23 cellular contexts compared by ENCODE assay signal in genomic region chr3:46831316-46831715, GRCh38. TPM values are rescaled to one million over a fixed set of nuclear protein-coding genes. Genes with fewer than 3 reads are reported as not detected.
A peak's percentile ranks its signal among the peaks of the same experiment; 100 is the strongest.
DNase-seq lines count a peak whose midpoint lies in the region; ATAC-seq and TF ChIP-seq lines count a peak whose summit lies in the region.
"Had no signal": no experiment of that assay in that cellular context is flagged by ENCODE, and none has a peak within 500 bp of the region (broad histone marks: within the 10 kb centered on the region; RNA-seq: fewer than 3 reads in every experiment).

No MANE protein-coding gene starts in this region.

- no peak overlapping the region for H2AFZ ChIP-seq in mammary epithelial cell (ENCODE audit: low read depth, low read length)
- H2AFZ ChIP-seq: GM23248 had no signal

- no peak for TF ChIP-seq CTCF in activated CD8-positive, alpha-beta T cell treated with anti-CD3 and anti-CD28 coated beads for 36 hours (IDR thresholded peaks at IDR 0.05)
- TF ChIP-seq CTCF in mammary epithelial cell (conservative IDR thresholded peaks at IDR 0.05 in 1 of 2, IDR thresholded peaks at IDR 0.05 in 1 of 2; ENCODE audit: extremely low read depth in 1 of 2, insufficient read depth in 1 of 2, low read depth in 1 of 2, low read length in 2 of 2) = no peak
- no peak for TF ChIP-seq CTCF in CD14-positive monocyte (IDR thresholded peaks at IDR 0.05)

- WGBS in mammary epithelial cell (ENCODE audit: low coverage, missing lambda C conversion rate) = 92% methylated on average over 3 of the region's 3 CpGs

- dilution Hi-C loops in mammary epithelial cell (cut with HindIII; ENCODE audit: low sequenced_read_pairs) = loop anchor here (25.0 kb wide), 1 partner anchor 144 kb away; the partner anchor contains the start of gene ALS2CL

- no peaks in the 10 kb centered on the region for H3K36me3 Mint-ChIP-seq in activated CD8-positive, alpha-beta T cell treated with anti-CD3 and anti-CD28 coated beads, Interleukin-2, amount 10 ng/mL, durations not matched to agents 7 days and 5 days (ENCODE audit: low read depth)
- H3K36me3 Mint-ChIP-seq in activated CD8-positive, alpha-beta T cell treated with anti-CD3 and anti-CD28 coated beads for 36 hours (ENCODE audit: low read depth) = no peaks in the 10 kb centered on the region
- H3K36me3 Mint-ChIP-seq in activated T-helper 17 cell treated with anti-CD3 and anti-CD28 coated beads, Interleukin-2, amount 50 U/mL, for 72 hours (ENCODE audit: low read depth) = no peaks in the 10 kb centered on the region
- H3K36me3 Mint-ChIP-seq in stimulated activated effector memory CD8-positive, alpha-beta T cell treated with anti-CD3 and anti-CD28 coated beads, Interleukin-12 subunit alpha, Interleukin-12 subunit beta, amount 100 ng/mL, for 72 hours = no peaks in the 10 kb centered on the region
- no peaks in the 10 kb centered on the region for H3K36me3 Mint-ChIP-seq in CD14-positive monocyte
- H3K36me3 Mint-ChIP-seq: CD4-positive, CD25-positive, alpha-beta regulatory T cell; CD8-positive, alpha-beta memory T cell had no signal

- H3K9ac ChIP-seq in mammary epithelial cell (ENCODE audit: insufficient read depth, low read length) = no peak overlapping the region
- H3K9ac ChIP-seq: BLaER1, GM23248 had no signal

- no peaks in the 10 kb centered on the region for H3K4me1 ChIP-seq in mammary epithelial cell (ENCODE audit: insufficient read depth, low read length)
- H3K4me1 ChIP-seq: BLaER1, HAP-1 had no signal

- H3K9me3 Mint-ChIP-seq in activated CD8-positive, alpha-beta T cell treated with anti-CD3 and anti-CD28 coated beads, Interleukin-2, amount 10 ng/mL, durations not matched to agents 7 days and 5 days (ENCODE audit: insufficient read depth) = no peaks in the 10 kb centered on the region
- H3K9me3 Mint-ChIP-seq in activated CD8-positive, alpha-beta T cell treated with anti-CD3 and anti-CD28 coated beads for 36 hours = peaks cover 3% of the 10 kb centered on the region
- H3K9me3 Mint-ChIP-seq in activated T-helper 17 cell treated with anti-CD3 and anti-CD28 coated beads, Interleukin-2, amount 50 U/mL, for 72 hours = no peaks in the 10 kb centered on the region
- H3K9me3 Mint-ChIP-seq in stimulated activated effector memory CD8-positive, alpha-beta T cell treated with anti-CD3 and anti-CD28 coated beads, Interleukin-12 subunit alpha, Interleukin-12 subunit beta, amount 100 ng/mL, for 72 hours = no peaks in the 10 kb centered on the region
- peaks cover 0 to 5% (median 0%) of the 10 kb centered on the region in 7 donors for H3K9me3 Mint-ChIP-seq in CD14-positive monocyte
- H3K9me3 Mint-ChIP-seq: CD4-positive, CD25-positive, alpha-beta regulatory T cell; CD8-positive, alpha-beta memory T cell had no signal

- intact Hi-C loops in activated CD8-positive, alpha-beta T cell treated with anti-CD3 and anti-CD28 coated beads for 36 hours (cut with micrococcal nuclease) = no loop called here
- intact Hi-C loops in mammary epithelial cell (cut with micrococcal nuclease) = no loop called here
- intact Hi-C loops in CD14-positive monocyte (cut with micrococcal nuclease) = no loop called here

- no peaks in the 10 kb centered on the region for H3K36me3 ChIP-seq in mammary epithelial cell (ENCODE audit: insufficient read depth, low read length)
- H3K36me3 ChIP-seq: BLaER1, HAP-1 had no signal

- CTCF ChIA-PET in activated CD8-positive, alpha-beta T cell treated with anti-CD3 and anti-CD28 coated beads, Interleukin-2, amount 10 ng/mL, durations not matched to agents 7 days and 5 days (lab: Charles Lee) = no interaction called here
- CTCF ChIA-PET in activated CD8-positive, alpha-beta T cell treated with anti-CD3 and anti-CD28 coated beads for 36 hours (lab: Charles Lee) = interaction anchor here (1.7 kb wide), 1 partner anchor 36 kb away, joined by 5 read pairs; no protein-coding TSS in a partner anchor
- CTCF ChIA-PET in mammary epithelial cell (lab: Charles Lee; ENCODE audit: low non-redundant PET) = no interaction called here

- H3K4me3 Mint-ChIP-seq in activated CD8-positive, alpha-beta T cell treated with anti-CD3 and anti-CD28 coated beads, Interleukin-2, amount 10 ng/mL, durations not matched to agents 7 days and 5 days = no peak overlapping the region
- H3K4me3 Mint-ChIP-seq in activated CD8-positive, alpha-beta T cell treated with anti-CD3 and anti-CD28 coated beads for 36 hours = no peak overlapping the region
- H3K4me3 Mint-ChIP-seq in activated T-helper 17 cell treated with anti-CD3 and anti-CD28 coated beads, Interleukin-2, amount 50 U/mL, for 72 hours = no peak overlapping the region
- H3K4me3 Mint-ChIP-seq in stimulated activated effector memory CD8-positive, alpha-beta T cell treated with anti-CD3 and anti-CD28 coated beads, Interleukin-12 subunit alpha, Interleukin-12 subunit beta, amount 100 ng/mL, for 72 hours = no peak overlapping the region
- no peak overlapping the region for H3K4me3 Mint-ChIP-seq in CD14-positive monocyte
- H3K4me3 Mint-ChIP-seq: CD4-positive, CD25-positive, alpha-beta regulatory T cell; CD8-positive, alpha-beta memory T cell had no signal

- H3K4me3 ChIP-seq in mammary epithelial cell (replicated peaks in 1 of 3; ENCODE audit: insufficient read depth in 1 of 3, low read depth in 2 of 3, low read length in 3 of 3) = no peak overlapping the region
- H3K4me3 ChIP-seq: BLaER1, GM12878, GM23248, HAP-1 had no signal

- peaks cover 6% of the 10 kb centered on the region for H3K4me1 Mint-ChIP-seq in activated CD8-positive, alpha-beta T cell treated with anti-CD3 and anti-CD28 coated beads, Interleukin-2, amount 10 ng/mL, durations not matched to agents 7 days and 5 days (ENCODE audit: low read depth)
- peaks cover 13% of the 10 kb centered on the region for H3K4me1 Mint-ChIP-seq in activated CD8-positive, alpha-beta T cell treated with anti-CD3 and anti-CD28 coated beads for 36 hours (ENCODE audit: low read depth)
- H3K4me1 Mint-ChIP-seq in activated T-helper 17 cell treated with anti-CD3 and anti-CD28 coated beads, Interleukin-2, amount 50 U/mL, for 72 hours = no peaks in the 10 kb centered on the region
- peaks cover 9% of the 10 kb centered on the region for H3K4me1 Mint-ChIP-seq in stimulated activated effector memory CD8-positive, alpha-beta T cell treated with anti-CD3 and anti-CD28 coated beads, Interleukin-12 subunit alpha, Interleukin-12 subunit beta, amount 100 ng/mL, for 72 hours
- no peaks in the 10 kb centered on the region for H3K4me1 Mint-ChIP-seq in CD14-positive monocyte

- no peaks in the 10 kb centered on the region for H4K20me1 ChIP-seq in mammary epithelial cell (ENCODE audit: insufficient read depth, low read length)
- H4K20me1 ChIP-seq: BLaER1 had no signal

- no peak overlapping the region for H3K27ac ChIP-seq in mammary epithelial cell (ENCODE audit: insufficient read depth, low read depth, low read length)
- H3K27ac ChIP-seq: BLaER1, GM23248 had no signal

- H3K4me2 ChIP-seq in mammary epithelial cell (ENCODE audit: insufficient read depth, low read depth, low read length) = no peak overlapping the region
- H3K4me2 ChIP-seq: BLaER1 had no signal

- H3K27me3 Mint-ChIP-seq in activated CD8-positive, alpha-beta T cell treated with anti-CD3 and anti-CD28 coated beads, Interleukin-2, amount 10 ng/mL, durations not matched to agents 7 days and 5 days (ENCODE audit: low read depth) = no peaks in the 10 kb centered on the region
- no peaks in the 10 kb centered on the region for H3K27me3 Mint-ChIP-seq in activated CD8-positive, alpha-beta T cell treated with anti-CD3 and anti-CD28 coated beads for 36 hours
- H3K27me3 Mint-ChIP-seq in activated T-helper 17 cell treated with anti-CD3 and anti-CD28 coated beads, Interleukin-2, amount 50 U/mL, for 72 hours = no peaks in the 10 kb centered on the region
- peaks cover 0 to 4% (median 0%) of the 10 kb centered on the region in 3 donors for H3K27me3 Mint-ChIP-seq in CD14-positive monocyte (ENCODE audit: low read depth in 3 of 3)

- no peaks in the 10 kb centered on the region for H3K9me3 ChIP-seq in mammary epithelial cell (replicated peaks; ENCODE audit: insufficient read depth, low read length)
- H3K9me3 ChIP-seq: HAP-1 had no signal

- POLR2A ChIA-PET in activated CD8-positive, alpha-beta T cell treated with anti-CD3 and anti-CD28 coated beads, Interleukin-2, amount 10 ng/mL, durations not matched to agents 7 days and 5 days (lab: Charles Lee) = no interaction called here
- POLR2A ChIA-PET in activated CD8-positive, alpha-beta T cell treated with anti-CD3 and anti-CD28 coated beads for 36 hours (lab: Charles Lee) = no interaction called here

- no TSS peak for BruUV-seq in mammary epithelial cell (replicated peaks; lab: Mats Ljungman, UMichigan)

- ATAC-seq in activated CD8-positive, alpha-beta T cell treated with anti-CD3 and anti-CD28 coated beads, Interleukin-2, amount 10 ng/mL, durations not matched to agents 7 days and 5 days = no peak
- no peak for ATAC-seq in activated CD8-positive, alpha-beta T cell treated with anti-CD3 and anti-CD28 coated beads for 36 hours
- no peak for ATAC-seq in activated T-helper 17 cell treated with anti-CD3 and anti-CD28 coated beads, Interleukin-2, amount 50 U/mL, for 72 hours (replicated peaks)
- ATAC-seq in stimulated activated effector memory CD8-positive, alpha-beta T cell treated with anti-CD3 and anti-CD28 coated beads, Interleukin-12 subunit alpha, Interleukin-12 subunit beta, amount 100 ng/mL, for 72 hours = no peak
- ATAC-seq: GM12878, HepG2 had no signal

- in situ Hi-C loops in mammary epithelial cell (cut with MboI; ENCODE audit: low sequenced_read_pairs in 2 of 2) = no loop called here

- peak; percentile 10 for DNase-seq in activated CD8-positive, alpha-beta T cell treated with anti-CD3 and anti-CD28 coated beads, Interleukin-2, amount 10 ng/mL, durations not matched to agents 7 days and 5 days
- DNase-seq in activated CD8-positive, alpha-beta T cell treated with anti-CD3 and anti-CD28 coated beads for 36 hours = no peak
- DNase-seq in iPS-NIHi7 (ENCODE audit: extremely low spot score) (peak; percentile 3), mammary epithelial cell (no peak), CD14-positive monocyte (ENCODE audit: low spot score) (no peak)
- DNase-seq in stimulated activated effector memory CD8-positive, alpha-beta T cell treated with anti-CD3 and anti-CD28 coated beads, Interleukin-12 subunit alpha, Interleukin-12 subunit beta, amount 100 ng/mL, for 72 hours (ENCODE audit: low spot score in 2 of 2) = peak in 1 of 2 donors; percentile 32
- DNase-seq: 8988T; CD4-positive, CD25-positive, alpha-beta regulatory T cell; CD8-positive, alpha-beta memory T cell; COR-L47; DMS 273 treated with DMSO at 0.1 percent for 48 hours; DMS53; DND-41; EL; GM23248 had no signal

- no peaks in the 10 kb centered on the region for H3K27me3 ChIP-seq in mammary epithelial cell (ENCODE audit: insufficient read depth, low read length)
- H3K27me3 ChIP-seq: BLaER1 had no signal

- H3K27ac Mint-ChIP-seq in activated CD8-positive, alpha-beta T cell treated with anti-CD3 and anti-CD28 coated beads, Interleukin-2, amount 10 ng/mL, durations not matched to agents 7 days and 5 days = no peak overlapping the region
- no peak overlapping the region for H3K27ac Mint-ChIP-seq in activated CD8-positive, alpha-beta T cell treated with anti-CD3 and anti-CD28 coated beads for 36 hours
- H3K27ac Mint-ChIP-seq in activated T-helper 17 cell treated with anti-CD3 and anti-CD28 coated beads, Interleukin-2, amount 50 U/mL, for 72 hours = peak overlapping the region; percentile 6
- peak overlapping the region; percentile 5 for H3K27ac Mint-ChIP-seq in stimulated activated effector memory CD8-positive, alpha-beta T cell treated with anti-CD3 and anti-CD28 coated beads, Interleukin-12 subunit alpha, Interleukin-12 subunit beta, amount 100 ng/mL, for 72 hours
- no peak overlapping the region for H3K27ac Mint-ChIP-seq in CD14-positive monocyte
- H3K27ac Mint-ChIP-seq: CD4-positive, CD25-positive, alpha-beta regulatory T cell had no signal

- no peaks in the 10 kb centered on the region for H3K79me2 ChIP-seq in mammary epithelial cell (ENCODE audit: insufficient read depth, low read length)

RNA-seq across cellular contexts. Expression of gene MYL3, which starts 31.9 kb away (rescaled TPM):
- total RNA-seq in activated CD8-positive, alpha-beta T cell treated with anti-CD3 and anti-CD28 coated beads, Interleukin-2, amount 10 ng/mL, durations not matched to agents 7 days and 5 days = not detected
- not detected for total RNA-seq in activated CD8-positive, alpha-beta T cell treated with anti-CD3 and anti-CD28 coated beads for 36 hours
- total RNA-seq in activated T-helper 17 cell treated with anti-CD3 and anti-CD28 coated beads, Interleukin-2, amount 50 U/mL, for 72 hours = not detected
- total RNA-seq in mammary epithelial cell = not detected
- polyA plus RNA-seq in mammary epithelial cell (not detected), CD14-positive monocyte (not detected)
- not detected for polyA minus RNA-seq in mammary epithelial cell
- total RNA-seq: A673; CD4-positive, CD25-positive, alpha-beta regulatory T cell; CD8-positive, alpha-beta memory T cell; GM12878; GM23248; H4; HepG2 had no signal
- polyA plus RNA-seq: AG04450; CD4-positive, CD25-positive, alpha-beta regulatory T cell; CD8-positive, alpha-beta memory T cell; GM23248; HepG2 had no signal

RNA-seq across cellular contexts. Expression of gene PTH1R, which starts 46.2 kb away (rescaled TPM):
- not detected for total RNA-seq in activated CD8-positive, alpha-beta T cell treated with anti-CD3 and anti-CD28 coated beads, Interleukin-2, amount 10 ng/mL, durations not matched to agents 7 days and 5 days
- not detected for total RNA-seq in activated CD8-positive, alpha-beta T cell treated with anti-CD3 and anti-CD28 coated beads for 36 hours
- not detected for total RNA-seq in activated T-helper 17 cell treated with anti-CD3 and anti-CD28 coated beads, Interleukin-2, amount 50 U/mL, for 72 hours
- under 1 TPM in 1 of 2 donors, not detected in 1; 0.33 TPM for total RNA-seq in mammary epithelial cell
- polyA plus RNA-seq in mammary epithelial cell = not detected
- polyA minus RNA-seq in mammary epithelial cell = not detected
- polyA plus RNA-seq in CD14-positive monocyte = not detected
- total RNA-seq: CD4-positive, CD25-positive, alpha-beta regulatory T cell; CD8-positive, alpha-beta memory T cell; GM12878; HepG2 had no signal
- polyA plus RNA-seq: CD4-positive, CD25-positive, alpha-beta regulatory T cell; CD8-positive, alpha-beta memory T cell; GM12878; HepG2 had no signal

Comparison
In these comparisons a context has a peak if more than half of its experiments do, and no peak if none do; other contexts are left out.
1. DNase-seq: peak in activated CD8-positive, alpha-beta T cell treated with anti-CD3 and anti-CD28 coated beads, Interleukin-2, amount 10 ng/mL, durations not matched to agents 7 days and 5 days (single experiment) and iPS-NIHi7 (single experiment); none in activated CD8-positive, alpha-beta T cell treated with anti-CD3 and anti-CD28 coated beads for 36 hours (single experiment), mammary epithelial cell (single experiment) and CD14-positive monocyte (single experiment).
2. H3K27ac Mint-ChIP-seq: peak in activated T-helper 17 cell treated with anti-CD3 and anti-CD28 coated beads, Interleukin-2, amount 50 U/mL, for 72 hours (single experiment) and stimulated activated effector memory CD8-positive, alpha-beta T cell treated with anti-CD3 and anti-CD28 coated beads, Interleukin-12 subunit alpha, Interleukin-12 subunit beta, amount 100 ng/mL, for 72 hours (single experiment); none in activated CD8-positive, alpha-beta T cell treated with anti-CD3 and anti-CD28 coated beads, Interleukin-2, amount 10 ng/mL, durations not matched to agents 7 days and 5 days (single experiment), activated CD8-positive, alpha-beta T cell treated with anti-CD3 and anti-CD28 coated beads for 36 hours (single experiment) and CD14-positive monocyte (0 of 7).